Comparison of ENCODE assay signal across 8 cellular contexts in the genomic region with DNA sequence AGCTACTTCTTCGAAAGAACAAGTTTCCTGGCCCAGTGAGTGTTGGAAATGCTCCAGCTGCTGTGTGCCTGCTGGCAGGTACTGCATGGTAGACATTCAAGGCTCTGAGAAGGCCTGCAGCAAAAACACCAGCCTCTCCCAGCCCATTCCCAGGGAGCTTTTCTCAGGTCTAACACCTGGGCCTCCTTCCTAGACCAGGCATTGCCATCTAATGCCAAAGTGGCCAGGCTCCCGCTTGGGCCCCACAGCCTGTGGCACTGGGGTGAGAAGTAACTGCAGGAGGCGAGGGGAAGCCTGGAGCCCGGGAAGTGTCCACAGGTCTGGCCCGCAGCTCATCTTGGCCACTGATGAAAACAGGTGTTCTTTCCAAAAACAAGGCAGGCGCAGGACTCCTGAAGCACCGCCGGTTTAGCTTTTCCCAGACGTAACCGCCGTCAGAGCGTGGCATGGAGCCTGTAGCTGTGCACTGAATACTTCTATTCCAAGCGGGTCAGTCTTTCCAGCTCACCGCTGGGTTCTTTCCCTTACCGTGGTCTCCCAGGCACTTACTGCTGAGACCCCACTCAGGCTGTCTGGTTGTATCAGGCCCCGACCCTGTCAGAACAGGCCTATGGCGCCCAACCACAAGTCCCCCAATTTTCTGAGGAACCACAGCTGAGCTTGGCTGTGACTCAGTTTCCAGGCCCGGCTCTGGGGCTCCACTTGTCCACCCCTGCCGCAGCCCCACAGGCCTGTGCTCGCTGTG. TPM values are rescaled to one million over a fixed set of nuclear protein-coding genes. Genes with fewer than 3 reads are reported as not detected.
DNase-seq lines count a peak whose midpoint lies in the region; ATAC-seq and TF ChIP-seq lines count a peak whose summit lies in the region.

No MANE protein-coding gene starts in this region.

- H3K4me3 ChIP-seq in WERI-Rb-1 (ENCODE audit: low read depth, low read length) (no peak overlapping the region), stomach smooth muscle (ENCODE audit: low read length in 2 of 2) (peak overlapping the region in 1 of 2 donors; percentile 82)

- peaks cover 16% of the 10 kb centered on the region for H3K36me3 ChIP-seq in WERI-Rb-1
- H3K36me3 ChIP-seq in stomach smooth muscle (ENCODE audit: control insufficient read depth in 2 of 2, insufficient read depth in 2 of 2, low read length in 2 of 2), result peaks cover 12 to 17% of the 10 kb centered on the region in 2 donors

- peak overlapping the region; percentile 59 for H3K27ac ChIP-seq in WERI-Rb-1
- peak overlapping the region; percentile 86 for H3K27ac ChIP-seq in stomach smooth muscle (ENCODE audit: low read length)

- peaks cover 14% of the 10 kb centered on the region for H3K4me1 Mint-ChIP-seq in T-helper 2 cell treated with Interferon-gamma antibody and Interleukin-4, amounts not matched to agents 5 μg/mL and 100 μg/mL, for 36 hours (ENCODE audit: low read depth)

- peaks cover 49% of the 10 kb centered on the region for H3K4me1 ChIP-seq in stomach smooth muscle (ENCODE audit: control insufficient read depth, insufficient read depth, low read length)

- peak overlapping the region; percentile 61 for H3K4me3 Mint-ChIP-seq in T-helper 2 cell treated with Interferon-gamma antibody and Interleukin-4, amounts not matched to agents 5 μg/mL and 100 μg/mL, for 36 hours

- no peaks in the 10 kb centered on the region for H3K27me3 Mint-ChIP-seq in T-helper 2 cell treated with Interferon-gamma antibody and Interleukin-4, amounts not matched to agents 5 μg/mL and 100 μg/mL, for 36 hours (ENCODE audit: low read depth)

- TF ChIP-seq CTCF in WERI-Rb-1 (IDR thresholded peaks at IDR 0.05; ENCODE audit: low read depth, low read length), result no peak

- no peaks in the 10 kb centered on the region for H3K9me3 ChIP-seq in WERI-Rb-1 (ENCODE audit: severe bottlenecking)
- no peaks in the 10 kb centered on the region for H3K9me3 ChIP-seq in stomach smooth muscle (ENCODE audit: control insufficient read depth in 2 of 2, low read length in 2 of 2)

- peaks cover 18% of the 10 kb centered on the region for H3K36me3 Mint-ChIP-seq in T-helper 2 cell treated with Interferon-gamma antibody and Interleukin-4, amounts not matched to agents 5 μg/mL and 100 μg/mL, for 36 hours (ENCODE audit: low read depth)

- no peaks in the 10 kb centered on the region for H3K9me3 Mint-ChIP-seq in T-helper 2 cell treated with Interferon-gamma antibody and Interleukin-4, amounts not matched to agents 5 μg/mL and 100 μg/mL, for 36 hours

- H3K27ac Mint-ChIP-seq in T-helper 2 cell treated with Interferon-gamma antibody and Interleukin-4, amounts not matched to agents 5 μg/mL and 100 μg/mL, for 36 hours, result peak overlapping the region; percentile 77

- no peaks in the 10 kb centered on the region for H3K27me3 ChIP-seq in WERI-Rb-1 (ENCODE audit: insufficient read depth, low read depth, severe bottlenecking)
- H3K27me3 ChIP-seq in stomach smooth muscle (ENCODE audit: control insufficient read depth in 1 of 2, insufficient read depth in 2 of 2, low read length in 2 of 2), result no peaks in the 10 kb centered on the region

- DNase-seq in T-helper 2 cell treated with Interferon-gamma antibody and Interleukin-4, amounts not matched to agents 5 μg/mL and 100 μg/mL, for 36 hours (ENCODE audit: low spot score), result no peak
- no peak for DNase-seq in T-helper 2 cell
- DNase-seq in WERI-Rb-1, result no peak
- peak; percentile 16 to 25 for DNase-seq in left colon
- DNase-seq in retina, result no peak
- no peak for DNase-seq in NCI-H2107 treated with DMSO at 0.1 percent for 48 hours (lab: John Stamatoyannopoulos, UW; ENCODE audit: unreplicated experiment)
- DNase-seq in cerebellum (ENCODE audit: low spot score), result no peak

- ATAC-seq in left colon, result no peak

- peak overlapping the region; percentile 92 to 93 for H3K9ac ChIP-seq in stomach smooth muscle (ENCODE audit: low read length in 2 of 2)

- intact Hi-C loops in left colon (cut with DNase I, micrococcal nuclease), result no loop called here

RNA-seq across cellular contexts. Expression of gene TCIRG1, which starts 1.2 kb away (rescaled TPM):
- total RNA-seq in left colon, result 100 to 1,000 TPM; 140 to 156 TPM
- 5.5 TPM for total RNA-seq in cerebellum

RNA-seq across cellular contexts. Expression of gene NDUFS8, which starts 7.2 kb away (rescaled TPM):
- total RNA-seq in left colon, result 100 to 1,000 TPM; 135 to 157 TPM
- total RNA-seq in cerebellum, result 53.9 TPM

RNA-seq across cellular contexts. Expression of gene ALDH3B1, which starts 27.5 kb away (rescaled TPM):
- total RNA-seq in left colon (10 to 100 TPM; 20.2 to 21.3 TPM), cerebellum (0.82 TPM)

RNA-seq across cellular contexts. Expression of gene UNC93B1, which starts 33.8 kb away (rescaled TPM):
- total RNA-seq in left colon (10 to 100 TPM; 51.9 to 52.8 TPM), cerebellum (4.3 TPM)

Comparison
In these comparisons a context has a peak if more than half of its experiments do, and no peak if none do; other contexts are left out.
1. DNase-seq: peak in left colon (2 of 2); none in T-helper 2 cell treated with Interferon-gamma antibody and Interleukin-4, amounts not matched to agents 5 μg/mL and 100 μg/mL, for 36 hours (single experiment), T-helper 2 cell (0 of 5), WERI-Rb-1 (single experiment), retina (single experiment), NCI-H2107 treated with DMSO at 0.1 percent for 48 hours (single experiment) and cerebellum (single experiment).
2. RNA of gene TCIRG1, which starts 1.2 kb away (total RNA-seq): 140 to 156 TPM in left colon; 5.5 TPM in cerebellum (single experiment); every median in the first group is over 10 times any median in the second.
3. RNA of gene ALDH3B1, which starts 27.5 kb away (total RNA-seq): 20.2 to 21.3 TPM in left colon; 0.82 TPM in cerebellum (single experiment); every median in the first group is over 10 times any median in the second.